In the genomic region with DNA sequence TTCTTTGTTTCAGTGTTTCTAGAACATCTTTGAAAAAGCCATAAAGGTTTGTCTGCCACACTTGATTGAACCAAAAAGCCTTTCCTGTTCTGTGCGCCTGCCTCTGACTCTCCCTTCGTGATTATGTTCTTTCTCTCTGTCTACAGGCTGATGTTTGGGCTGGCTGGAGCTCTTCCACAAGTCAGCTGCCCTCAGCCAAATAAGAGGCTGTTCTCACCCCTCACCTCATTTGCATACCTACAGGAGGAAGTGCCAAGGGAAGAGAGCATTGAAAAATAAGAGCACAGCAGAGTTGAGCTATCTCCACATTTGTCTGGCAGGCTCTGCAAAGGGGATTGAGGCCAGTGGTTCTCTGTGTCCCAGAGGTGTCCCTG, we compare ENCODE assay signal across 9 cellular contexts. TPM values are rescaled to one million over a fixed set of nuclear protein-coding genes. Genes with fewer than 3 reads are reported as not detected.
DNase-seq lines count a peak whose midpoint lies in the region; ATAC-seq and TF ChIP-seq lines count a peak whose summit lies in the region.
"Had no signal": no experiment of that assay in that cellular context is flagged by ENCODE, and none has a peak within 500 bp of the region (broad histone marks: within the 10 kb centered on the region; RNA-seq: fewer than 3 reads in every experiment).

No MANE protein-coding gene starts in this region.

- H3K4me1 ChIP-seq in Peyer's patch (peaks cover 0 to 59% (median 14%) of the 10 kb centered on the region in 4 donors), HAP-1 (no peaks in the 10 kb centered on the region)

- peaks cover 41% of the 10 kb centered on the region for H3K36me3 Mint-ChIP-seq in activated naive CD8-positive, alpha-beta T cell treated with anti-CD3 and anti-CD28 coated beads, Interleukin-2, amount 10 ng/mL, durations not matched to agents 7 days and 5 days
- H3K36me3 Mint-ChIP-seq in activated naive CD8-positive, alpha-beta T cell treated with anti-CD3 and anti-CD28 coated beads for 36 hours = peaks cover 44% of the 10 kb centered on the region

- no peak for TF ChIP-seq CTCF in Peyer's patch (IDR thresholded peaks at IDR 0.05)

- peak overlapping the region; percentile 36 to 95 (median 68) for H3K27ac ChIP-seq in Peyer's patch

- H3K27me3 Mint-ChIP-seq in activated naive CD8-positive, alpha-beta T cell treated with anti-CD3 and anti-CD28 coated beads, Interleukin-2, amount 10 ng/mL, durations not matched to agents 7 days and 5 days = no peaks in the 10 kb centered on the region
- H3K27me3 Mint-ChIP-seq in activated naive CD8-positive, alpha-beta T cell treated with anti-CD3 and anti-CD28 coated beads for 36 hours = no peaks in the 10 kb centered on the region
- H3K27me3 Mint-ChIP-seq: stimulated activated naive CD8-positive, alpha-beta T cell treated with anti-CD3 and anti-CD28 coated beads, Interleukin-15, Interleukin-2, amounts not matched to agents 100 ng/mL and 50 ng/mL, for 24 hours had no signal

- no peak overlapping the region for H3K27ac Mint-ChIP-seq in activated naive CD8-positive, alpha-beta T cell treated with anti-CD3 and anti-CD28 coated beads, Interleukin-2, amount 10 ng/mL, durations not matched to agents 7 days and 5 days
- H3K27ac Mint-ChIP-seq in activated naive CD8-positive, alpha-beta T cell treated with anti-CD3 and anti-CD28 coated beads for 36 hours = no peak overlapping the region
- H3K27ac Mint-ChIP-seq: stimulated activated naive CD8-positive, alpha-beta T cell treated with anti-CD3 and anti-CD28 coated beads, Interleukin-15, Interleukin-2, amounts not matched to agents 100 ng/mL and 50 ng/mL, for 24 hours had no signal

- no peaks in the 10 kb centered on the region for H3K9me3 ChIP-seq in Peyer's patch
- 0 out of 2 replicates have a peak, but pooled peaks cover 2% of the 10 kb centered on the region for H3K9me3 ChIP-seq in HAP-1

- in situ Hi-C loops in HAP-1 (cut with MboI; ENCODE audit: low sequenced_read_pairs) = no loop called here

- peaks cover 36% of the 10 kb centered on the region for H3K4me1 Mint-ChIP-seq in activated naive CD8-positive, alpha-beta T cell treated with anti-CD3 and anti-CD28 coated beads, Interleukin-2, amount 10 ng/mL, durations not matched to agents 7 days and 5 days
- peaks cover 35% of the 10 kb centered on the region for H3K4me1 Mint-ChIP-seq in activated naive CD8-positive, alpha-beta T cell treated with anti-CD3 and anti-CD28 coated beads for 36 hours

- peaks cover 4% of the 10 kb centered on the region for H3K9me3 Mint-ChIP-seq in activated naive CD8-positive, alpha-beta T cell treated with anti-CD3 and anti-CD28 coated beads, Interleukin-2, amount 10 ng/mL, durations not matched to agents 7 days and 5 days
- peaks cover 4% of the 10 kb centered on the region for H3K9me3 Mint-ChIP-seq in activated naive CD8-positive, alpha-beta T cell treated with anti-CD3 and anti-CD28 coated beads for 36 hours

- TF ChIP-seq POLR2A in Peyer's patch (IDR thresholded peaks at IDR 0.05) = no peak

- H3K4me3 ChIP-seq in Peyer's patch (no peak overlapping the region), HAP-1 (no peak overlapping the region)

- H3K27me3 ChIP-seq in Peyer's patch (no peaks in the 10 kb centered on the region), HAP-1 (ENCODE audit: low read depth) (no peaks in the 10 kb centered on the region)

- POLR2A ChIA-PET in activated naive CD8-positive, alpha-beta T cell treated with anti-CD3 and anti-CD28 coated beads, Interleukin-2, amount 10 ng/mL, durations not matched to agents 7 days and 5 days (lab: Charles Lee) = interaction anchor here (0.8 to 1.9 kb wide), 5 partner anchors 8 to 328 kb away, joined by 3 to 33 read pairs (median 3); partner anchors contain the start of gene INPP5D

- H3K36me3 ChIP-seq in Peyer's patch (no peaks in the 10 kb centered on the region), HAP-1 (replicated peaks) (no peaks in the 10 kb centered on the region)

- ATAC-seq in activated naive CD8-positive, alpha-beta T cell treated with anti-CD3 and anti-CD28 coated beads, Interleukin-2, amount 10 ng/mL, durations not matched to agents 7 days and 5 days (ENCODE audit: low read depth) = peak; percentile 62
- ATAC-seq in HG02943 (IDR thresholded peaks at IDR 0.05; ENCODE audit: low read depth, unreplicated experiment) = peak; percentile 46

- no peak overlapping the region for H3K4me3 Mint-ChIP-seq in activated naive CD8-positive, alpha-beta T cell treated with anti-CD3 and anti-CD28 coated beads, Interleukin-2, amount 10 ng/mL, durations not matched to agents 7 days and 5 days
- H3K4me3 Mint-ChIP-seq in activated naive CD8-positive, alpha-beta T cell treated with anti-CD3 and anti-CD28 coated beads for 36 hours = no peak overlapping the region
- H3K4me3 Mint-ChIP-seq: stimulated activated naive CD8-positive, alpha-beta T cell treated with anti-CD3 and anti-CD28 coated beads, Interleukin-15, Interleukin-2, amounts not matched to agents 100 ng/mL and 50 ng/mL, for 24 hours had no signal

- no peak for DNase-seq in activated naive CD8-positive, alpha-beta T cell treated with anti-CD3 and anti-CD28 coated beads, Interleukin-2, amount 10 ng/mL, durations not matched to agents 7 days and 5 days
- DNase-seq in activated naive CD8-positive, alpha-beta T cell treated with anti-CD3 and anti-CD28 coated beads for 36 hours = no peak
- peak; percentile 6 to 86 (median 80) for DNase-seq in Peyer's patch
- DNase-seq in left kidney (ENCODE audit: low read depth, low spot score) = peak; percentile 24
- no peak for DNase-seq in stimulated activated CD4-positive, alpha-beta T cell treated with anti-CD3 and anti-CD28 coated beads, Interleukin-4, amount 100 ng/mL, for 24 hours
- no peak for DNase-seq in amniotic stem cell (lab: John Stamatoyannopoulos, UW)
- no peak for DNase-seq in HAP-1 (ENCODE audit: low spot score in 2 of 2)

RNA-seq across cellular contexts. Expression of gene INPP5D, which starts 15.8 kb away (rescaled TPM):
- total RNA-seq in activated naive CD8-positive, alpha-beta T cell treated with anti-CD3 and anti-CD28 coated beads, Interleukin-2, amount 10 ng/mL, durations not matched to agents 7 days and 5 days = 100 to 1,000 TPM; 129 to 135 TPM
- 10 to 100 TPM; 38.7 to 41.8 TPM for total RNA-seq in activated naive CD8-positive, alpha-beta T cell treated with anti-CD3 and anti-CD28 coated beads for 36 hours
- total RNA-seq in Peyer's patch = 100 to 1,000 TPM in 1 of 4 donors, 10 to 100 TPM in 3; 11.6 to 333 (median 26.2) TPM

RNA-seq across cellular contexts. Expression of gene NEU2, which starts 43.5 kb away (rescaled TPM):
- total RNA-seq in activated naive CD8-positive, alpha-beta T cell treated with anti-CD3 and anti-CD28 coated beads, Interleukin-2, amount 10 ng/mL, durations not matched to agents 7 days and 5 days = not detected
- not detected for total RNA-seq in activated naive CD8-positive, alpha-beta T cell treated with anti-CD3 and anti-CD28 coated beads for 36 hours
- not detected for total RNA-seq in Peyer's patch

Comparison
In these comparisons a context has a peak if more than half of its experiments do, and no peak if none do; other contexts are left out.
1. DNase-seq: peak in Peyer's patch (3 of 3) and left kidney (single experiment); none in activated naive CD8-positive, alpha-beta T cell treated with anti-CD3 and anti-CD28 coated beads, Interleukin-2, amount 10 ng/mL, durations not matched to agents 7 days and 5 days (single experiment), activated naive CD8-positive, alpha-beta T cell treated with anti-CD3 and anti-CD28 coated beads for 36 hours (single experiment), stimulated activated CD4-positive, alpha-beta T cell treated with anti-CD3 and anti-CD28 coated beads, Interleukin-4, amount 100 ng/mL, for 24 hours (single experiment), amniotic stem cell (single experiment) and HAP-1 (0 of 2).